ENCODE assay signal across 20 cellular contexts in the genomic region with DNA sequence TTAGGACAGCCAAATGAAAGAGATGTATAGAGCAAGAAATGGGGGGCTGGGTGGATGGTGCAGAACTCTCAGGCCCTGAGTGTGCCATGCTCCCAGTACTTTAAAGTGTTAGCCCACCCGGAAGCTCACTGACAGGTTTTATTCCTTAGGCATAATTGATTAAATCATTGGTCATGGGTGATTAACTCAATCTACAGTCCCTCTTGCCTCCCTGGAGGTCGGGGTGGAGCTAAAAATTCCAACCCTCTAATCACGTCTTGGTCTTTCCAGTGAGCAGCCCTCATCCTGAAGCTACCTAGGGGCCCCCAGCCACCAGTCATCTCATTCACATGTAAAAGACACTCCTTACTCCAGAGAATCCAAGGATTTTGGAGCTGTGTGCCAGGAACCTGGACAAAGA. TPM values are rescaled to one million over a fixed set of nuclear protein-coding genes. Genes with fewer than 3 reads are reported as not detected.
"Had no signal": no experiment of that assay in that cellular context is flagged by ENCODE, and none has a peak within 500 bp of the region (broad histone marks: within the 10 kb centered on the region; RNA-seq: fewer than 3 reads in every experiment).

No MANE protein-coding gene starts in this region.

- H3K27me3 ChIP-seq: adrenal gland had no signal

- H3K4me3 ChIP-seq: adrenal gland, breast epithelium had no signal

- H3K27ac ChIP-seq: adrenal gland, breast epithelium had no signal

- H3K9me3 ChIP-seq: adrenal gland had no signal

- H3K36me3 ChIP-seq: adrenal gland, breast epithelium had no signal

- DNase-seq: activated CD4-positive, alpha-beta T cell treated with anti-CD3 and anti-CD28 coated beads for 48 hours; activated CD4-positive, alpha-beta T cell treated with anti-CD3 and anti-CD28 coated beads, Interleukin-2, amount 50 U/mL, for 4 hours; activated CD4-positive, CD25-positive, alpha-beta regulatory T cell treated with anti-CD3 and anti-CD28 coated beads, Interleukin-2, amount 50 U/mL, for 72 hours; activated CD8-positive, alpha-beta memory T cell treated with anti-CD3 and anti-CD28 coated beads, Interleukin-2, amount 50 U/mL, for 48 hours; activated CD8-positive, alpha-beta T cell treated with anti-CD3 and anti-CD28 coated beads, Interleukin-2, amount 10 ng/mL, durations not matched to agents 7 days and 5 days; activated naive CD4-positive, alpha-beta T cell treated with anti-CD3 and anti-CD28 coated beads, Interleukin-2, amount 50 U/mL, for 16 hours; activated naive CD8-positive, alpha-beta T cell treated with anti-CD3 and anti-CD28 coated beads, Interleukin-2, amount 10 ng/mL, durations not matched to agents 7 days and 5 days; activated T-cell treated with anti-CD3 and anti-CD28 coated beads, Interleukin-2, amount 50 U/mL, for 1 hour; adrenal gland; aorta; central memory CD4-positive, alpha-beta T cell; Kasumi-1; KBM-7; NCI-H1694 treated with DMSO at 0.1 percent for 48 hours; NCI-H2029 treated with DMSO at 0.1 percent for 48 hours; NCI-H446; NCI-H524 treated with DMSO at 0.1 percent for 48 hours; NCI-H748 treated with DMSO at 0.1 percent for 48 hours; SHP77 had no signal

- H3K4me1 ChIP-seq: adrenal gland, breast epithelium had no signal

RNA-seq across cellular contexts. Expression of gene LEUTX, which starts 9.8 kb away (rescaled TPM):
- polyA plus RNA-seq: adrenal gland, aorta had no signal

RNA-seq across cellular contexts. Expression of gene CLC, which starts 31.0 kb away (rescaled TPM):
- polyA plus RNA-seq: aorta had no signal
